Comparison of ENCODE assay signal across 10 cellular contexts in genomic region chr16:23837553-23838308, GRCh38. TPM values are rescaled to one million over a fixed set of nuclear protein-coding genes. Genes with fewer than 3 reads are reported as not detected.
DNase-seq lines count a peak whose midpoint lies in the region; ATAC-seq and TF ChIP-seq lines count a peak whose summit lies in the region.
"Had no signal": no experiment of that assay in that cellular context is flagged by ENCODE, and none has a peak within 500 bp of the region (broad histone marks: within the 10 kb centered on the region; RNA-seq: fewer than 3 reads in every experiment).

No MANE protein-coding gene starts in this region.

- peak overlapping the region; percentile 68 for H3K27ac ChIP-seq in KOPT-K1 (ENCODE audit: low read depth, low read length, poor library complexity, severe bottlenecking)

- H3K9me3 Mint-ChIP-seq in brain (peaks cover 0 to 5% (median 0%) of the 10 kb centered on the region in 5 experiments), neural crest cell (no peaks in the 10 kb centered on the region)

- no peaks in the 10 kb centered on the region for H3K9me3 ChIP-seq in KOPT-K1 (ENCODE audit: insufficient read depth, low read length, poor library complexity, severe bottlenecking)

- no peak for ATAC-seq in GM18861 (IDR thresholded peaks at IDR 0.05; ENCODE audit: unreplicated experiment)

- H3K27ac Mint-ChIP-seq in brain (peak overlapping the region in 1 of 5 experiments; percentile 26), neural crest cell (ENCODE audit: unreplicated experiment) (no peak overlapping the region)

- H3K4me1 Mint-ChIP-seq in brain (peaks cover 27% of the 10 kb centered on the region), neural crest cell (peaks cover 12% of the 10 kb centered on the region)

- H3K36me3 ChIP-seq in KOPT-K1 (ENCODE audit: insufficient read depth, low read length): peaks cover 22% of the 10 kb centered on the region

- H3K4me3 Mint-ChIP-seq in brain: peak overlapping the region; percentile 52 to 89 (median 86)
- H3K4me3 Mint-ChIP-seq in neural crest cell: peak overlapping the region; percentile 87

- DNase-seq in ELF-1 (ENCODE audit: low read depth, low spot score) (peak; percentile 4), neural crest cell (ENCODE audit: low read depth, low spot score) (no peak), NCI-H1694 treated with DMSO at 0.1 percent for 48 hours (lab: John Stamatoyannopoulos, UW) (no peak), COR-L47 (lab: John Stamatoyannopoulos, UW) (no peak), NCI-H2029 treated with DMSO at 0.1 percent for 48 hours (lab: John Stamatoyannopoulos, UW) (no peak)
- DNase-seq: foreskin fibroblast, NCI-H226 had no signal

- H3K36me3 Mint-ChIP-seq in brain (no peaks in the 10 kb centered on the region), neural crest cell (ENCODE audit: low read depth) (no peaks in the 10 kb centered on the region)

- TF ChIP-seq CTCF in brain (conservative IDR thresholded peaks at IDR 0.05) (no peak), neural crest cell (conservative IDR thresholded peaks at IDR 0.05) (no peak)

- H3K27me3 Mint-ChIP-seq in brain (peaks cover 48% of the 10 kb centered on the region), neural crest cell (ENCODE audit: low read depth) (peaks cover 75% of the 10 kb centered on the region)

RNA-seq across cellular contexts. Expression of gene PRKCB, which starts 1.9 kb away (rescaled TPM):
- polyA plus RNA-seq in brain (ENCODE audit: insufficient read depth, low read depth, low replicate concordance): 15.8 TPM
- total RNA-seq in neural crest cell: 0.77 and 0.80 TPM in 2 replicates
